16 cellular contexts compared by ENCODE assay signal in the genomic region with DNA sequence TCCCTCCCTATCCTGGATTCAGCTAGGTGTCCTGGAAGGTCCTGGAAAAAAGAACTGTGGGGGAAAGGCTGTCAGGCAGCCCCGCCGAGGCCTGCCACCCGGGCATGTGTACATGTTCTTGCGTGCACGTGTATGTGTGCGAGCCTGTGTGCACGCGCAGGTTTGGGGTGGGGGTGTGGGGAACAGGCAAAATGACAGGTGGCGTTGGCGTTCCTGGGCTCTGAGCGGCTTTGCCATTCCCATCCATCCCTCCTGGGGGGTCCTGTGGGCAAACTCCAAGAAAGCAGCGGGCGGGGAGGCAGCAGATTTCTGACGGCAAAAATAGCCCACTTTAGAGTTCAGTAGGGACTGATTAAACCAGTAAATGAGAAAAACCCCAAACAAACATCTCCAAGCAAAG. TPM values are rescaled to one million over a fixed set of nuclear protein-coding genes. Genes with fewer than 3 reads are reported as not detected.
DNase-seq lines count a peak whose midpoint lies in the region; ATAC-seq, FAIRE-seq and TF ChIP-seq lines count a peak whose summit lies in the region.
"Had no signal": no experiment of that assay in that cellular context is flagged by ENCODE, and none has a peak within 500 bp of the region (broad histone marks: within the 10 kb centered on the region; RNA-seq: fewer than 3 reads in every experiment).

No MANE protein-coding gene starts in this region.

- no peaks in the 10 kb centered on the region for H3K23me2 ChIP-seq in H1 (ENCODE audit: low read depth, low read length)

- no peak overlapping the region for H3K23ac ChIP-seq in H1 (ENCODE audit: insufficient read length)

- peaks cover 13% of the 10 kb centered on the region for H3F3A ChIP-seq in GM23338 (replicated peaks; ENCODE audit: low read depth)

- H3K79me1 ChIP-seq in H1 (ENCODE audit: low read depth, low read length) = no peaks in the 10 kb centered on the region; the same call in 1 of the 2 replicates

- peak overlapping the region; percentile 52 for H2BK120ac ChIP-seq in H1 (replicated peaks; ENCODE audit: low read depth, low read length)

- H2BK12ac ChIP-seq in H1 (ENCODE audit: low read depth, low read length) = peak overlapping the region; percentile 99; the same call in 1 of the 2 replicates

- H3K4me2 ChIP-seq in GM23338 = 0 out of 2 replicates have a peak overlapping the region, but pooled peaks have one; percentile 59
- H3K4me2 ChIP-seq in H1 (ENCODE audit: insufficient read depth in 1 of 2, low read depth in 2 of 2, low read length in 2 of 2) = no peak overlapping the region

- H3K14ac ChIP-seq in H1 (ENCODE audit: insufficient read length) = no peak overlapping the region

- H3K36me3 Mint-ChIP-seq in activated CD8-positive, alpha-beta memory T cell treated with anti-CD3 and anti-CD28 coated beads, Interleukin-2, amount 10 ng/mL, durations not matched to agents 7 days and 5 days = peaks cover 1% of the 10 kb centered on the region
- H3K36me3 Mint-ChIP-seq in GM23338 (ENCODE audit: low read depth) = peaks cover 15% of the 10 kb centered on the region

- no peaks in the 10 kb centered on the region; the same call in 1 of the 2 replicates for H3K36me3 ChIP-seq in GM23338 (ENCODE audit: insufficient read depth)
- H3K36me3 ChIP-seq in H1 (ENCODE audit: control insufficient read depth in 2 of 4, insufficient read depth in 4 of 4, low read length in 3 of 4) = no peaks in the 10 kb centered on the region
- H3K36me3 ChIP-seq in aorta (ENCODE audit: control insufficient read depth in 1 of 2, insufficient read depth in 2 of 2, low read length in 1 of 2) = no peaks in the 10 kb centered on the region
- H3K36me3 ChIP-seq: HAP-1, MG63 had no signal

- TF ChIP-seq RAD21 in H1 (IDR thresholded peaks at IDR 0.05 in 1 of 2, conservative IDR thresholded peaks at IDR 0.05 in 1 of 2; ENCODE audit: low read depth in 2 of 2, low read length in 2 of 2) = no peak

- H3K4me1 ChIP-seq in GM23338 (ENCODE audit: insufficient read depth) = peaks cover 24% of the 10 kb centered on the region
- H3K4me1 ChIP-seq in H1 (replicated peaks in 1 of 4; ENCODE audit: control insufficient read depth in 3 of 4, insufficient read depth in 4 of 4, low read length in 3 of 4) = peaks cover 3 to 24% (median 17%) of the 10 kb centered on the region in 4 experiments
- H3K4me1 ChIP-seq in aorta (ENCODE audit: control insufficient read depth in 1 of 2, insufficient read depth in 2 of 2, low read length in 2 of 2) = no peaks in the 10 kb centered on the region
- H3K4me1 ChIP-seq: HAP-1 had no signal

- no peak for DNase-seq in activated CD8-positive, alpha-beta memory T cell treated with anti-CD3 and anti-CD28 coated beads, Interleukin-2, amount 10 ng/mL, durations not matched to agents 7 days and 5 days
- DNase-seq in activated CD8-positive, alpha-beta memory T cell treated with anti-CD3 and anti-CD28 coated beads, Interleukin-2, amount 50 U/mL, for 48 hours = no peak
- no peak for DNase-seq in GM23338 (ENCODE audit: low spot score)
- DNase-seq in H1 (ENCODE audit: low read depth in 1 of 2, low spot score in 2 of 2) = no peak
- no peak for DNase-seq in aorta
- DNase-seq: AML-193, EL, MG63, NCI-H1092 treated with DMSO at 0.1 percent for 48 hours, NCI-H1694, NCI-H446 treated with DMSO at 0.1 percent for 48 hours, NCI-H748 treated with DMSO at 0.1 percent for 48 hours, Right ventricle myocardium superior had no signal

- 92% methylated on average over 14 of the region's 14 CpGs; no CpG with 5 or more reads in 1 of the 2 experiments for WGBS in H1 (ENCODE audit: extremely low coverage in 1 of 2, insufficient coverage in 1 of 2, insufficient read length in 1 of 2, insufficient replicate concordance in 2 of 2, low coverage in 1 of 2, low lambda C conversion rate in 2 of 2, missing lambda C conversion rate in 1 of 2), 2 experiments
- WGBS in aorta, 2 donors = 91 to 93% methylated on average over 14 of the region's 14 CpGs

- H4K91ac ChIP-seq in H1 (replicated peaks; ENCODE audit: insufficient read length, low read length) = peak overlapping the region; percentile 89

- peak overlapping the region; percentile 95; the same call in 1 of the 2 replicates for H2AK5ac ChIP-seq in H1 (ENCODE audit: low read depth, low read length)

- H2BK20ac ChIP-seq in H1 (ENCODE audit: low read length) = peak overlapping the region; percentile 99

- no peak overlapping the region for H4K8ac ChIP-seq in H1 (ENCODE audit: extremely low read depth, insufficient read depth, low read length)

- 0 out of 2 replicates have a peak, but pooled peaks cover 3% of the 10 kb centered on the region for H3K9me2 ChIP-seq in GM23338 (ENCODE audit: insufficient read depth)

- H4K5ac ChIP-seq in H1 (ENCODE audit: insufficient read length, low read depth, low read length) = no peak overlapping the region

- H3K27ac ChIP-seq in GM23338 (ENCODE audit: low read depth) (no peak overlapping the region), H1 (ENCODE audit: low read depth, low read length) (no peak overlapping the region), temporal lobe (ENCODE audit: low read depth, low read length) (peak overlapping the region; percentile 30), aorta (ENCODE audit: low read depth in 1 of 2, low read length in 2 of 2) (no peak overlapping the region)

- H4K20me1 ChIP-seq in GM23338 (replicated peaks; ENCODE audit: insufficient read depth) (no peaks in the 10 kb centered on the region), H1 (replicated peaks in 1 of 2; ENCODE audit: control insufficient read depth in 1 of 2, insufficient read depth in 2 of 2, low read length in 2 of 2) (no peaks in the 10 kb centered on the region)

- H3K9me3 Mint-ChIP-seq in activated CD8-positive, alpha-beta memory T cell treated with anti-CD3 and anti-CD28 coated beads, Interleukin-2, amount 10 ng/mL, durations not matched to agents 7 days and 5 days (ENCODE audit: low read depth) = no peaks in the 10 kb centered on the region
- no peaks in the 10 kb centered on the region for H3K9me3 Mint-ChIP-seq in GM23338

- FAIRE-seq in H1 (lab: Jason Lieb, UNC) = no peak

- TF ChIP-seq EP300 in H1 (IDR thresholded peaks at IDR 0.05; ENCODE audit: borderline replicate concordance in 1 of 2, low read depth in 2 of 2, low read length in 2 of 2) = no peak

- no peak for TF ChIP-seq POLR2A in H1 (IDR thresholded peaks at IDR 0.05; ENCODE audit: control extremely low read depth in 1 of 2, low read depth in 2 of 2, low read length in 2 of 2)

- no peaks in the 10 kb centered on the region for H3K27me3 ChIP-seq in GM23338 (ENCODE audit: insufficient read depth)
- H3K27me3 ChIP-seq in H1 (replicated peaks in 1 of 4; ENCODE audit: control insufficient read depth in 3 of 4, extremely low read depth in 1 of 4, insufficient read depth in 3 of 4, low read length in 3 of 4) = peaks cover 0 to 1% (median 0%) of the 10 kb centered on the region in 4 experiments; a peak in 1 of 7 replicates
- no peaks in the 10 kb centered on the region for H3K27me3 ChIP-seq in aorta (ENCODE audit: control insufficient read depth in 1 of 2, insufficient read depth in 2 of 2, low read length in 1 of 2)
- H3K27me3 ChIP-seq: MG63 had no signal

- H3K27me3 Mint-ChIP-seq in activated CD8-positive, alpha-beta memory T cell treated with anti-CD3 and anti-CD28 coated beads, Interleukin-2, amount 10 ng/mL, durations not matched to agents 7 days and 5 days = no peaks in the 10 kb centered on the region
- H3K27me3 Mint-ChIP-seq in GM23338 (ENCODE audit: insufficient read depth, low read depth, poor library complexity) = peaks cover 29% of the 10 kb centered on the region

- intact Hi-C loops in aorta (cut with DNase I) = no loop called here

- peak overlapping the region; percentile 57; the same call in 1 of the 2 replicates for H3K18ac ChIP-seq in H1 (ENCODE audit: extremely low read depth, low read length)

- H3K4me1 Mint-ChIP-seq in activated CD8-positive, alpha-beta memory T cell treated with anti-CD3 and anti-CD28 coated beads, Interleukin-2, amount 10 ng/mL, durations not matched to agents 7 days and 5 days = peaks cover 30% of the 10 kb centered on the region
- peaks cover 46% of the 10 kb centered on the region for H3K4me1 Mint-ChIP-seq in GM23338

- no peak for ATAC-seq in activated CD8-positive, alpha-beta memory T cell treated with anti-CD3 and anti-CD28 coated beads, Interleukin-2, amount 10 ng/mL, durations not matched to agents 7 days and 5 days
- ATAC-seq in GM23338 (no peak), GM18517 (IDR thresholded peaks at IDR 0.05; ENCODE audit: unreplicated experiment) (no peak), aorta (ENCODE audit: low FRiP score) (no peak)

- H3K9ac ChIP-seq in H1 (replicated peaks in 1 of 4; ENCODE audit: extremely low read depth in 1 of 4, low read depth in 3 of 4, low read length in 3 of 4) = no peak overlapping the region

- H3K4me3 ChIP-seq in GM23338 (no peak overlapping the region), H1 (ENCODE audit: extremely low read depth in 1 of 4, insufficient read depth in 2 of 4, low read depth in 3 of 4, low read length in 4 of 4) (no peak overlapping the region), aorta (ENCODE audit: low read length in 2 of 2) (no peak overlapping the region)
- H3K4me3 ChIP-seq: HAP-1, MG63 had no signal

- peak overlapping the region; percentile 83 for H3K4ac ChIP-seq in H1 (replicated peaks; ENCODE audit: insufficient read length, low read depth, low read length)

- peak overlapping the region; percentile 100; the same call in 1 of the 2 replicates for H2BK5ac ChIP-seq in H1 (ENCODE audit: low read depth, low read length)

- POLR2A ChIA-PET in H1 (lab: Charles Lee; ENCODE audit: partially characterized antibody) = interaction anchor here (0.7 to 5.0 kb wide), 6 partner anchors 10 to 57 kb away, joined by 3 to 29 read pairs (median 6); a partner anchor contains a TSS

- no peaks in the 10 kb centered on the region for H3K79me2 ChIP-seq in GM23338 (replicated peaks; ENCODE audit: insufficient read depth)
- no peaks in the 10 kb centered on the region for H3K79me2 ChIP-seq in H1 (ENCODE audit: control insufficient read depth in 1 of 2, insufficient read depth in 2 of 2, low read length in 2 of 2)

- CTCF ChIA-PET in activated CD8-positive, alpha-beta memory T cell treated with anti-CD3 and anti-CD28 coated beads, Interleukin-2, amount 10 ng/mL, durations not matched to agents 7 days and 5 days (lab: Charles Lee) = interaction anchor here (1.0 to 5.0 kb wide), 6 partner anchors 20 to 225 kb away, joined by 3 to 50 read pairs (median 6); a partner anchor contains a TSS
- CTCF ChIA-PET in H1 (lab: Charles Lee; ENCODE audit: partially characterized antibody) = interaction anchor here (0.6 to 25.6 kb wide), 16 partner anchors 9 to 203 kb away, joined by 3 to 490 read pairs (median 6); a partner anchor contains a TSS

- no peak overlapping the region for H3K56ac ChIP-seq in H1 (replicated peaks; ENCODE audit: insufficient read length, low read depth, low read length)

- H3K27ac Mint-ChIP-seq in activated CD8-positive, alpha-beta memory T cell treated with anti-CD3 and anti-CD28 coated beads, Interleukin-2, amount 10 ng/mL, durations not matched to agents 7 days and 5 days = peak overlapping the region; percentile 90
- no peak overlapping the region for H3K27ac Mint-ChIP-seq in GM23338

- no peaks in the 10 kb centered on the region for H3K9me3 ChIP-seq in H1 (ENCODE audit: insufficient read depth in 2 of 2, low read depth in 1 of 2, low read length in 1 of 2)
- no peaks in the 10 kb centered on the region for H3K9me3 ChIP-seq in aorta (ENCODE audit: control insufficient read depth, low read length)
- H3K9me3 ChIP-seq: HAP-1, MG63 had no signal

- TF ChIP-seq CTCF in GM23338 (conservative IDR thresholded peaks at IDR 0.05; ENCODE audit: low read depth in 2 of 2) (no peak), H1 (IDR thresholded peaks at IDR 0.05; ENCODE audit: control extremely low read depth in 1 of 3, insufficient read depth in 1 of 3, low read depth in 1 of 3, low read length in 3 of 3) (no peak)

- peak overlapping the region; percentile 50; the same call in 1 of the 2 replicates for H2BK15ac ChIP-seq in H1 (ENCODE audit: low read length)

- no peak overlapping the region for H2AFZ ChIP-seq in GM23338
- no peak overlapping the region for H2AFZ ChIP-seq in H1 (ENCODE audit: low read length)

- no peak overlapping the region for H3K4me3 Mint-ChIP-seq in activated CD8-positive, alpha-beta memory T cell treated with anti-CD3 and anti-CD28 coated beads, Interleukin-2, amount 10 ng/mL, durations not matched to agents 7 days and 5 days
- H3K4me3 Mint-ChIP-seq in GM23338 = no peak overlapping the region

RNA-seq across cellular contexts. Expression of a gene that starts 35.6 kb away (rescaled TPM):
- not detected for total RNA-seq in activated CD8-positive, alpha-beta memory T cell treated with anti-CD3 and anti-CD28 coated beads, Interleukin-2, amount 10 ng/mL, durations not matched to agents 7 days and 5 days
- total RNA-seq in GM23338 (2014; rRNA removed; shearing (Covaris generic)) = 7.9 and 12.6 TPM in 2 replicates
- polyA plus RNA-seq in GM23338 (2016; fragmentation: Nextera tagmentation; extraction: Ambion mirVana) (3.9 and 4.2 TPM in 2 replicates), H1 (2011; rRNA removed) (2.4 and 3.3 TPM in 2 replicates), aorta (not detected)
- 4.8 and 4.9 TPM in 2 replicates for total RNA-seq in H1 (2021; fragmentation: NEBNext Ultra II Directional; extraction: Animal tissue kit (Norgen Biotek cat#: 25700))
- polyA plus RNA-seq in H1 (2011; cell fraction: cytosol; rRNA removed) = 2.8 TPM
- polyA plus RNA-seq in H1 (2011; cell fraction: nucleus; rRNA removed) = 3.5 TPM
- 2.2 to 3.8 TPM (median 3.0 TPM) in 4 replicates for polyA plus RNA-seq in H1 (2012, experiment 1 of 2)
- polyA plus RNA-seq in H1 (2012, experiment 2 of 2) = 1.8 TPM
- polyA plus RNA-seq in H1 (2013, experiment 1 of 2) = 3.2 TPM
- polyA plus RNA-seq in H1 (2013, experiment 2 of 2) = 3.2 TPM
- polyA minus RNA-seq in H1 (2011; rRNA and poly(A)+ RNA removed) = 1.1 and 2.1 TPM in 2 replicates
- 3.4 TPM for polyA minus RNA-seq in H1 (2011; cell fraction: cytosol; rRNA and poly(A)+ RNA removed)
- polyA minus RNA-seq in H1 (2011; cell fraction: nucleus; rRNA and poly(A)+ RNA removed) = 3.5 TPM
- total RNA-seq in temporal lobe (11.1 TPM), aorta (not detected)
- total RNA-seq: Right ventricle myocardium superior had no signal
